In the genomic region with DNA sequence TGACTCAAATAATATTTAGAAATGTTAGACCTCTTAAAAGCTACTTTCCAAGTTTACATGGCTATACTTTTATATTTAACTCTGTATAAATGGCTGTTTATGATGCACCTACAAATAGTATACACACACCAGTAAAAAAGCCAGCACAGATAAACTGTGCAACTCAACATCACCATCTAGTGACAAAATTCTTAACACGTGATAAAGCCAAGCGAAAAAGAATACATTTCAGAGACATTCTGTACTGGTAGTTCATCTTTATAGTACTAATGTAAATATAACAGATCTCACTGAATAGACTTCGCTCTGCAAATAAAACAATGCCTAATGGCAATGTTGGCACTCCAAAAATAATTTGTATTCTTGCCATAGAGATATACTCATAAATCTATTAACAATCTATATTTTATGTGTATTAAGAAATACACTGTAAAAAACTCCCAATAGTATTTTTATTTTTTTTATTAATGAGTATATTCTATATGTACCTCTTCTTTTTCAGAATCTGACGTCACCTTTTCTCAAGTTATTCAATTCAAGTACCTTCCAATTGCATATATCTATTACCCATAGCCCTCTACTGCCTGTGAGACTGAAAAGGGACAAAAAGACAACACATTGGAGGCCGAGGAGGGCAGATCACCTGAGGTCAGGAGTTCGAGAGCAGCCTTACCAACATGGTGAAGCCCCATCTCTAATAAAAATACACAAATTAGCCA, we compare ENCODE assay signal across 7 cellular contexts.
A peak's percentile ranks its signal among the peaks of the same experiment; 100 is the strongest.
DNase-seq lines count a peak whose midpoint lies in the region; ATAC-seq, FAIRE-seq and TF ChIP-seq lines count a peak whose summit lies in the region.

No MANE protein-coding gene starts in this region.

- intact Hi-C loops in HCT116 (cut with micrococcal nuclease) (loop anchor here (1.0 to 5.0 kb wide), 3 partner anchors 232 to 854 kb away; no protein-coding TSS in a partner anchor), pancreas (cut with DNase I) (no loop called here)

- no peak for TF ChIP-seq POLR2A in HCT116 (IDR thresholded peaks at IDR 0.05; ENCODE audit: borderline replicate concordance, extremely low read depth, insufficient read depth, insufficient read length)

- CTCF ChIA-PET in HCT116 (lab: Charles Lee) = interaction anchor here (1.0 kb wide), 1 partner anchor 577 kb away, joined by 4 read pairs; no protein-coding TSS in a partner anchor

- TF ChIP-seq CTCF in GM12872 (IDR thresholded peaks at IDR 0.05; ENCODE audit: insufficient read depth, low read depth, low read length) = peak; percentile 31; the same call in 2 of the 3 replicates
- peak; percentile 30 to 67 (median 38); a peak in 5 of 6 replicates for TF ChIP-seq CTCF in HCT116 (IDR thresholded peaks at IDR 0.05 in 2 of 3, conservative IDR thresholded peaks at IDR 0.05 in 1 of 3; ENCODE audit: borderline replicate concordance in 1 of 3, insufficient read depth in 1 of 3, low read depth in 2 of 3, low read length in 2 of 3)
- peak in 2 of 4 donors; percentile 15 to 25 for TF ChIP-seq CTCF in pancreas (IDR thresholded peaks at IDR 0.05)

- H3K27me3 ChIP-seq in HCT116 (ENCODE audit: insufficient read depth, low read length) (no peaks in the 10 kb centered on the region), pancreas (no peaks in the 10 kb centered on the region)

- no peaks in the 10 kb centered on the region for H3K36me3 ChIP-seq in HCT116 (ENCODE audit: control insufficient read depth in 1 of 2, insufficient read depth in 2 of 2, low read length in 2 of 2)
- no peaks in the 10 kb centered on the region for H3K36me3 ChIP-seq in pancreas

- H3K9me3 ChIP-seq in HCT116 (ENCODE audit: control insufficient read depth in 1 of 2, insufficient read depth in 1 of 2, low read depth in 1 of 2, low read length in 2 of 2) = no peaks in the 10 kb centered on the region
- H3K9me3 ChIP-seq in pancreas = no peaks in the 10 kb centered on the region

- POLR2A ChIA-PET in HCT116 (lab: Charles Lee) = no interaction called here

- RAD21 ChIA-PET in HCT116 (lab: Charles Lee; ENCODE audit: low non-redundant PET in 1 of 2, low total read pairs in 2 of 2, uncharacterized antibody in 2 of 2, unreplicated experiment in 2 of 2) = no interaction called here

- no peaks in the 10 kb centered on the region for H3K9me2 ChIP-seq in HCT116 (ENCODE audit: insufficient read depth)

- H3K4me3 ChIP-seq in HCT116 (replicated peaks in 1 of 2; ENCODE audit: low read depth in 1 of 2, low read length in 2 of 2) (no peak overlapping the region), pancreas (no peak overlapping the region)

- H3K27ac ChIP-seq in HCT116 (ENCODE audit: low read depth, low read length) (no peak overlapping the region), pancreas (no peak overlapping the region)

- ATAC-seq in HCT116 = peak; percentile 72
- ATAC-seq in pancreas = peak in 3 of 4 donors; percentile 60 to 72 (median 64)
- ATAC-seq in GM18873 (IDR thresholded peaks at IDR 0.05; ENCODE audit: low FRiP score, unreplicated experiment) = no peak

- H3K79me2 ChIP-seq in HCT116 (ENCODE audit: insufficient read depth, low read length) = no peaks in the 10 kb centered on the region

- peak; percentile 39 for FAIRE-seq in pancreas (lab: Jason Lieb, UNC)

- no peak overlapping the region for H3K9ac ChIP-seq in HCT116 (ENCODE audit: low read length)

- peak; percentile 73 for TF ChIP-seq RAD21 in HCT116 (IDR thresholded peaks at IDR 0.05; ENCODE audit: low read depth)

- DNase-seq in HCT116 (ENCODE audit: low read depth, low spot score) (peak; percentile 29), NCI-H345 (lab: John Stamatoyannopoulos, UW) (peak; percentile 16), dermis microvascular lymphatic vessel endothelial cell (ENCODE audit: low read depth in 2 of 2) (peak; percentile 27 to 59), pancreas (no peak)
- no peak for DNase-seq in activated CD4-positive, alpha-beta T cell treated with anti-CD3 and anti-CD28 coated beads for 1 hour

- H3K4me1 ChIP-seq in HCT116 (ENCODE audit: control insufficient read depth in 1 of 2, insufficient read depth in 2 of 2, low read length in 2 of 2) = no peaks in the 10 kb centered on the region
- no peaks in the 10 kb centered on the region for H3K4me1 ChIP-seq in pancreas

- H2AFZ ChIP-seq in HCT116 (ENCODE audit: low read depth, low read length, poor library complexity, severe bottlenecking) = no peak overlapping the region

- WGBS in pancreas, 2 donors = 36 to 44% methylated on average over 6 of the region's 6 CpGs

- no peaks in the 10 kb centered on the region for H4K20me1 ChIP-seq in HCT116 (ENCODE audit: insufficient read depth)

- no peak overlapping the region for H3K4me2 ChIP-seq in HCT116 (ENCODE audit: low read length)

- no TSS peak for BruUV-seq in HCT116 (replicated peaks; lab: Mats Ljungman, UMichigan)

TF ChIP-seq in HCT116, 20 proteins besides CTCF, POLR2A, EP300 and RAD21:
- TF ChIP-seq ZNF274 (IDR thresholded peaks at IDR 0.05; ENCODE audit: low read depth, low read length) = no peak
- no peak for TF ChIP-seq SP1 (IDR thresholded peaks at IDR 0.05; ENCODE audit: low read depth)
- no peak for TF ChIP-seq YY1 (IDR thresholded peaks at IDR 0.05; ENCODE audit: extremely low read depth, insufficient replicate concordance, low read depth, low read length)
- 0 out of 2 replicates have a peak, but pooled peaks have one; percentile 7 for TF ChIP-seq FOSL1 (IDR thresholded peaks at IDR 0.05; ENCODE audit: low read depth)
- TF ChIP-seq TCF7L2 (IDR thresholded peaks at IDR 0.05; ENCODE audit: borderline replicate concordance, extremely low read depth, insufficient read depth, insufficient read length) = no peak
- 0 out of 2 replicates have a peak, but pooled peaks have one; percentile 30 for TF ChIP-seq CBX3 (IDR thresholded peaks at IDR 0.05; ENCODE audit: low read depth)

Comparison
In these comparisons a context has a peak if more than half of its experiments do, and no peak if none do; other contexts are left out.
1. DNase-seq: peak in HCT116 (single experiment), NCI-H345 (single experiment) and dermis microvascular lymphatic vessel endothelial cell (2 of 2); none in pancreas (0 of 6) and activated CD4-positive, alpha-beta T cell treated with anti-CD3 and anti-CD28 coated beads for 1 hour (single experiment).